1 cellular context compared by ENCODE assay signal in the genomic region with DNA sequence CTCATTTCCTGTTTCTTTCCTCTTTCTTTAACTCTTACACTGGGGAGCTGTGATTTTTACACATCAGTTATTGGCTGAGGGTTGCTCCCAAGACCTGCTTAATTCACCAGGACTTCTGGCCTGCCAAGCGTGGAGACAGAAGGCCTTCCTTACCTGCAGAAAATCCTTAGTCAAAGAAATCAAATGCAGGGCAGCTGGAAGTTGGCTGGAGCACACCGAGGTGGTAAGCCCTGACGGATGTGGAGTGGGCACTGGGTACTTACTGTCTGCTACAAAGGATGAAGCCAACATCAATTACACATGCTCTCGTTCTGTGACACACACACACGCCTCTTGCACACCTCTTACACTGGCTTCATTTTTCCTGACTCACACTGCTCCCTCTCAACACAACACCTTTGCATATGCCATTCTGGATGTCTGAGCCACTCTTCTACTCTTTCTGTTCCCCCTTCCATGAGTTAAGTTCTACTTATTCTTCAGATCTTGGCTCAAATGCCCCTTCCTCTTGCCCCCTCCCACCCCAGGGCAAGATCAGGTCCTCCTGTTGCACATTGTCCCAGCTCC.
TF ChIP-seq lines count a peak whose summit lies in the region.

No MANE protein-coding gene starts in this region.

TF ChIP-seq in WTC11, 78 proteins besides CTCF, POLR2A, EP300 and RAD21 (continued from another document):
- TF ChIP-seq, protein P1, sequence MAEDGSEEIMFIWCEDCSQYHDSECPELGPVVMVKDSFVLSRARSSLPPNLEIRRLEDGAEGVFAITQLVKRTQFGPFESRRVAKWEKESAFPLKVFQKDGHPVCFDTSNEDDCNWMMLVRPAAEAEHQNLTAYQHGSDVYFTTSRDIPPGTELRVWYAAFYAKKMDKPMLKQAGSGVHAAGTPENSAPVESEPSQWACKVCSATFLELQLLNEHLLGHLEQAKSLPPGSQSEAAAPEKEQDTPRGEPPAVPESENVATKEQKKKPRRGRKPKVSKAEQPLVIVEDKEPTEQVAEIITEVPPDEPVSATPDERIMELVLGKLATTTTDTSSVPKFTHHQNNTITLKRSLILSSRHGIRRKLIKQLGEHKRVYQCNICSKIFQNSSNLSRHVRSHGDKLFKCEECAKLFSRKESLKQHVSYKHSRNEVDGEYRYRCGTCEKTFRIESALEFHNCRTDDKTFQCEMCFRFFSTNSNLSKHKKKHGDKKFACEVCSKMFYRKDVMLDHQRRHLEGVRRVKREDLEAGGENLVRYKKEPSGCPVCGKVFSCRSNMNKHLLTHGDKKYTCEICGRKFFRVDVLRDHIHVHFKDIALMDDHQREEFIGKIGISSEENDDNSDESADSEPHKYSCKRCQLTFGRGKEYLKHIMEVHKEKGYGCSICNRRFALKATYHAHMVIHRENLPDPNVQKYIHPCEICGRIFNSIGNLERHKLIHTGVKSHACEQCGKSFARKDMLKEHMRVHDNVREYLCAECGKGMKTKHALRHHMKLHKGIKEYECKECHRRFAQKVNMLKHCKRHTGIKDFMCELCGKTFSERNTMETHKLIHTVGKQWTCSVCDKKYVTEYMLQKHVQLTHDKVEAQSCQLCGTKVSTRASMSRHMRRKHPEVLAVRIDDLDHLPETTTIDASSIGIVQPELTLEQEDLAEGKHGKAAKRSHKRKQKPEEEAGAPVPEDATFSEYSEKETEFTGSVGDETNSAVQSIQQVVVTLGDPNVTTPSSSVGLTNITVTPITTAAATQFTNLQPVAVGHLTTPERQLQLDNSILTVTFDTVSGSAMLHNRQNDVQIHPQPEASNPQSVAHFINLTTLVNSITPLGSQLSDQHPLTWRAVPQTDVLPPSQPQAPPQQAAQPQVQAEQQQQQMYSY (CRISPR knock-in tag; IDR thresholded peaks at IDR 0.05), result no peak
- TF ChIP-seq RORB (CRISPR knock-in tag; IDR thresholded peaks at IDR 0.05) (no peak), FOXK1 (CRISPR knock-in tag; IDR thresholded peaks at IDR 0.05) (no peak), GRHL2 (CRISPR knock-in tag; IDR thresholded peaks at IDR 0.05; ENCODE audit: insufficient replicate concordance, severe bottlenecking) (no peak), CREB1 (CRISPR knock-in tag; IDR thresholded peaks at IDR 0.05) (no peak), ETV6 (CRISPR knock-in tag; IDR thresholded peaks at IDR 0.05) (no peak), ZNF317 (CRISPR knock-in tag; IDR thresholded peaks at IDR 0.05; ENCODE audit: borderline replicate concordance, low read depth) (no peak)
- TF ChIP-seq, protein P2, sequence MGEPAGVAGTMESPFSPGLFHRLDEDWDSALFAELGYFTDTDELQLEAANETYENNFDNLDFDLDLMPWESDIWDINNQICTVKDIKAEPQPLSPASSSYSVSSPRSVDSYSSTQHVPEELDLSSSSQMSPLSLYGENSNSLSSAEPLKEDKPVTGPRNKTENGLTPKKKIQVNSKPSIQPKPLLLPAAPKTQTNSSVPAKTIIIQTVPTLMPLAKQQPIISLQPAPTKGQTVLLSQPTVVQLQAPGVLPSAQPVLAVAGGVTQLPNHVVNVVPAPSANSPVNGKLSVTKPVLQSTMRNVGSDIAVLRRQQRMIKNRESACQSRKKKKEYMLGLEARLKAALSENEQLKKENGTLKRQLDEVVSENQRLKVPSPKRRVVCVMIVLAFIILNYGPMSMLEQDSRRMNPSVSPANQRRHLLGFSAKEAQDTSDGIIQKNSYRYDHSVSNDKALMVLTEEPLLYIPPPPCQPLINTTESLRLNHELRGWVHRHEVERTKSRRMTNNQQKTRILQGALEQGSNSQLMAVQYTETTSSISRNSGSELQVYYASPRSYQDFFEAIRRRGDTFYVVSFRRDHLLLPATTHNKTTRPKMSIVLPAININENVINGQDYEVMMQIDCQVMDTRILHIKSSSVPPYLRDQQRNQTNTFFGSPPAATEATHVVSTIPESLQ (CRISPR knock-in tag; IDR thresholded peaks at IDR 0.05), result no peak
